Comparison of ENCODE assay signal across 31 cellular contexts in genomic region chr2:133296396-133296795, GRCh38.
"Had no signal": no experiment of that assay in that cellular context is flagged by ENCODE, and none has a peak within 500 bp of the region (broad histone marks: within the 10 kb centered on the region; RNA-seq: fewer than 3 reads in every experiment).

No MANE protein-coding gene starts in this region.

- H3K36me3 ChIP-seq: adrenal gland, ascending aorta, gastroesophageal sphincter, ovary, prostate gland, uterus had no signal

- ATAC-seq: activated CD8-positive, alpha-beta T cell treated with anti-CD3 and anti-CD28 coated beads for 36 hours; gastroesophageal sphincter; naive thymus-derived CD4-positive, alpha-beta T cell; sciatic nerve; stimulated activated effector memory CD8-positive, alpha-beta T cell treated with anti-CD3 and anti-CD28 coated beads, Interleukin-12 subunit alpha, Interleukin-12 subunit beta, amount 100 ng/mL, for 72 hours; T-cell had no signal

- H3K27ac Mint-ChIP-seq: activated B cell treated with CpG ODN at 0.5 μM for 24 hours; activated CD8-positive, alpha-beta T cell treated with anti-CD3 and anti-CD28 coated beads for 36 hours; activated naive CD8-positive, alpha-beta T cell; brain; memory B cell; naive thymus-derived CD4-positive, alpha-beta T cell; stimulated activated effector memory CD8-positive, alpha-beta T cell treated with anti-CD3 and anti-CD28 coated beads, Interleukin-12 subunit alpha, Interleukin-12 subunit beta, amount 100 ng/mL, for 72 hours; stimulated activated naive CD8-positive, alpha-beta T cell treated with anti-CD3 and anti-CD28 coated beads, Interleukin-15, Interleukin-2, amounts not matched to agents 100 ng/mL and 50 ng/mL, for 24 hours; T-cell; type B pancreatic cell had no signal

- H3K4me1 ChIP-seq: adrenal gland, ascending aorta, gastroesophageal sphincter, prostate gland, uterus had no signal

- H3K9me3 ChIP-seq: adrenal gland, ascending aorta, gastroesophageal sphincter, ovary, prostate gland, uterus had no signal

- H3K27me3 Mint-ChIP-seq: activated B cell treated with CpG ODN at 0.5 μM for 24 hours; activated CD8-positive, alpha-beta T cell treated with anti-CD3 and anti-CD28 coated beads for 36 hours; activated naive CD8-positive, alpha-beta T cell; brain; naive thymus-derived CD4-positive, alpha-beta T cell; stimulated activated naive CD8-positive, alpha-beta T cell treated with anti-CD3 and anti-CD28 coated beads, Interleukin-15, Interleukin-2, amounts not matched to agents 100 ng/mL and 50 ng/mL, for 24 hours; T-cell; type B pancreatic cell had no signal

- H3K9me3 Mint-ChIP-seq: activated B cell treated with CpG ODN at 0.5 μM for 24 hours; activated CD8-positive, alpha-beta T cell treated with anti-CD3 and anti-CD28 coated beads for 36 hours; memory B cell; stimulated activated effector memory CD8-positive, alpha-beta T cell treated with anti-CD3 and anti-CD28 coated beads, Interleukin-12 subunit alpha, Interleukin-12 subunit beta, amount 100 ng/mL, for 72 hours; stimulated activated naive CD8-positive, alpha-beta T cell treated with anti-CD3 and anti-CD28 coated beads, Interleukin-15, Interleukin-2, amounts not matched to agents 100 ng/mL and 50 ng/mL, for 24 hours had no signal

- H3K4me3 Mint-ChIP-seq: activated B cell treated with CpG ODN at 0.5 μM for 24 hours; activated CD8-positive, alpha-beta T cell treated with anti-CD3 and anti-CD28 coated beads for 36 hours; activated naive CD8-positive, alpha-beta T cell; brain; memory B cell; naive thymus-derived CD4-positive, alpha-beta T cell; stimulated activated effector memory CD8-positive, alpha-beta T cell treated with anti-CD3 and anti-CD28 coated beads, Interleukin-12 subunit alpha, Interleukin-12 subunit beta, amount 100 ng/mL, for 72 hours; stimulated activated naive CD8-positive, alpha-beta T cell treated with anti-CD3 and anti-CD28 coated beads, Interleukin-15, Interleukin-2, amounts not matched to agents 100 ng/mL and 50 ng/mL, for 24 hours; T-cell; type B pancreatic cell had no signal

- DNase-seq: activated B cell treated with CpG ODN at 0.5 μM for 24 hours; activated CD4-positive, alpha-beta T cell treated with anti-CD3 and anti-CD28 coated beads, Interleukin-2, amount 50 U/mL, for 1 hour; activated CD8-positive, alpha-beta T cell treated with anti-CD3 and anti-CD28 coated beads for 36 hours; activated naive CD4-positive, alpha-beta T cell treated with Interleukin-2 at 50 U/mL for 16 hours; activated T-cell treated with anti-CD3 and anti-CD28 coated beads, Interleukin-2, amount 50 U/mL, for 48 hours; adrenal gland; caudate nucleus; dermis blood vessel endothelial cell; effector CD4-positive, alpha-beta T cell; erythroblast; head of caudate nucleus; hippocampal formation; midbrain; naive thymus-derived CD4-positive, alpha-beta T cell; ovary; retina; small intestine; stimulated activated CD4-positive, alpha-beta T cell treated with anti-CD3 and anti-CD28 coated beads, Interleukin-4, amount 100 ng/mL, for 24 hours; substantia nigra; T-cell; uterus had no signal

- H3K4me3 ChIP-seq: adrenal gland, ascending aorta, gastroesophageal sphincter, ovary, prostate gland, uterus had no signal

- H3K27me3 ChIP-seq: adrenal gland, ascending aorta, gastroesophageal sphincter, ovary, uterus had no signal

- H3K4me1 Mint-ChIP-seq: activated B cell treated with CpG ODN at 0.5 μM for 24 hours; memory B cell; naive thymus-derived CD4-positive, alpha-beta T cell; stimulated activated effector memory CD8-positive, alpha-beta T cell treated with anti-CD3 and anti-CD28 coated beads, Interleukin-12 subunit alpha, Interleukin-12 subunit beta, amount 100 ng/mL, for 72 hours; T-cell had no signal

- H3K36me3 Mint-ChIP-seq: activated naive CD8-positive, alpha-beta T cell; memory B cell; naive thymus-derived CD4-positive, alpha-beta T cell; stimulated activated effector memory CD8-positive, alpha-beta T cell treated with anti-CD3 and anti-CD28 coated beads, Interleukin-12 subunit alpha, Interleukin-12 subunit beta, amount 100 ng/mL, for 72 hours; T-cell; type B pancreatic cell had no signal
